In the genomic region with DNA sequence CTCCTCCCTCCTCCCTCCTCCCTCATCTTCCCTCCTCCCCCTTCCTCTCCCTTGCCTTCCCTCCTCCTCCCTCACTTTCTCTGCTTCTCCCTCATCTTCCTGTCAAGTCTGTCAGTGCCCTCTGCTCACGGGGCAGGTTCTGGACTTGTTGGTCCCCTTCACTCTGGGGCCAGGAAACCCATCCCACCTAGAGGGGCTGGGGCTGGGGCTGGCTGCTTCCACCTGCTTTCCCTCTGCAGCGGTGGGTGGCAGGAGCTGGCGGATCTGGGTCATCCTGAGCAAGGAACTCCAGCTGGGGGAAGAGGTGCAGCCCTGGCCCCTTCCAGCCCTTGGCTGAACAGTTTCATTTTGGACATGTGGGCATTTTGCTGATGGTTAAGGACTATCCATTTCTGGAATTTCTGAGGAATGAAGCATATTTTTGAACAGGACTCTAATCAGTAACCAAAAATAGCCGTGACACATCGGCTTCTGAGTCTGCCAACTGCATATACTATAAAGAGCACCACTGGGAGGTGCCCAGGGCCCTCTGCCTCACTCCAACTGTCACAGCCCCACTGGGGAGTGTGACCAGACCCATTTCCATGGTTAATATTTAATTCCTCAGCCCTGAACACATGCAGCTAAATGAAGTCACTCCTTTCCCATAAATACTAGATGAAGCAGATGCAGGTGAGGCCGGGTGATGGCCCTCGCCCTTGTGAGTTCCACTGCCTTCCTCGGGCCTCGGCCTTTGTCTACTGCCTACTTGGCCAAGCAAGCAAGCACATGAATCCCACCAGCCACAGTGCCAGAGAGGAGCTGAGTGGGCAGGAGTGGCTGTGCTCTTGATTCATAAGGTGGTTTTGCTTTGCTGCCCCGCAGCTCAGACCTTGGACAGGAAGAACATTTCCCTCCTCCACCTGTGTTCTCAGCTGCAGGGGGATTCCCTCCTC, we compare ENCODE assay signal across 10 cellular contexts. TPM values are rescaled to one million over a fixed set of nuclear protein-coding genes. Genes with fewer than 3 reads are reported as not detected.
A peak's percentile ranks its signal among the peaks of the same experiment; 100 is the strongest.
DNase-seq lines count a peak whose midpoint lies in the region; ATAC-seq and TF ChIP-seq lines count a peak whose summit lies in the region.
"Had no signal": no experiment of that assay in that cellular context is flagged by ENCODE, and none has a peak within 500 bp of the region (broad histone marks: within the 10 kb centered on the region; RNA-seq: fewer than 3 reads in every experiment).

No MANE protein-coding gene starts in this region.

- ATAC-seq in HG03196 (IDR thresholded peaks at IDR 0.05; ENCODE audit: unreplicated experiment) (peak; percentile 53), omental fat pad (ENCODE audit: low FRiP score) (peak; percentile 61), GM21381 (IDR thresholded peaks at IDR 0.05; ENCODE audit: unreplicated experiment) (no peak), GM19328 (IDR thresholded peaks at IDR 0.05; ENCODE audit: unreplicated experiment) (no peak)
- ATAC-seq: natural killer cell treated with Interleukin-12 subunit alpha and Interleukin-12 subunit beta and Interleukin-15 and Interleukin-18, amount 100 ng/mL, for 72 hours had no signal

- DNase-seq in ELR (ENCODE audit: low read depth) = peak; percentile 51
- peak; percentile 83 for DNase-seq in epithelial cell of proximal tubule (ENCODE audit: low read depth)
- DNase-seq in omental fat pad (ENCODE audit: low spot score) = no peak
- DNase-seq in stomach = no peak
- no peak for DNase-seq in SHP77 treated with DMSO at 0.1 percent for 48 hours (lab: John Stamatoyannopoulos, UW)
- DNase-seq: NK-92 treated with Interleukin-12 subunit alpha and Interleukin-12 subunit beta, amount 100 ng/mL, for 24 hours had no signal

- TF ChIP-seq EP300 in stomach (IDR thresholded peaks at IDR 0.05) = no peak

- H3K4me3 ChIP-seq in epithelial cell of proximal tubule (ENCODE audit: low read depth, low read length) (no peak overlapping the region), stomach (no peak overlapping the region)

- H3K9me3 ChIP-seq in stomach = no peaks in the 10 kb centered on the region

- peaks cover 0 to 7% (median 0%) of the 10 kb centered on the region in 4 donors for H3K4me1 ChIP-seq in stomach

- H3K27me3 ChIP-seq in stomach = no peaks in the 10 kb centered on the region

- WGBS in stomach, 5 donors = 58 to 61% (median 61%) methylated on average over 9 to 10 of the region's 10 CpGs

- TF ChIP-seq CTCF in epithelial cell of proximal tubule (conservative IDR thresholded peaks at IDR 0.05; ENCODE audit: low read depth, low read length) (peak; percentile 20), omental fat pad (IDR thresholded peaks at IDR 0.05) (no peak), stomach (IDR thresholded peaks at IDR 0.05) (no peak)

- no peaks in the 10 kb centered on the region for H3K36me3 ChIP-seq in stomach

- no peak for TF ChIP-seq POLR2A in stomach (IDR thresholded peaks at IDR 0.05)

- no peak overlapping the region for H3K27ac ChIP-seq in stomach

- intact Hi-C loops in stomach (cut with DNase I; ENCODE audit: low total_unique reads) = no loop called here

RNA-seq across cellular contexts. Expression of gene CHDH, which starts 39.8 kb away (rescaled TPM):
- total RNA-seq in epithelial cell of proximal tubule (4.5 and 9.2 TPM in 2 replicates), omental fat pad (1 to 10 TPM in 2 of 4 donors, under 1 TPM in 2; 0.16 to 2.6 (median 1.6) TPM), stomach (100 to 1,000 TPM in 1 of 5 donors, 10 to 100 TPM in 2, 1 to 10 TPM in 2; 8.2 to 385 (median 13.4) TPM)
- polyA plus RNA-seq in stomach = 1 to 10 TPM; 1.7 to 3.7 (median 3.4) TPM

RNA-seq across cellular contexts. Expression of gene IL17RB, which starts 39.9 kb away (rescaled TPM):
- total RNA-seq in epithelial cell of proximal tubule (1.7 and 2.5 TPM in 2 replicates), omental fat pad (1 to 10 TPM in 2 of 4 donors, not detected in 2; 1.5 to 1.7 TPM), stomach (10 to 100 TPM in 1 of 5 donors, 1 to 10 TPM in 4; 2.5 to 34.2 (median 3.5) TPM)
- polyA plus RNA-seq in stomach = 1 to 10 TPM in 2 of 3 donors, under 1 TPM in 1; 0.61 to 4.5 (median 3.1) TPM

Comparison
In these comparisons a context has a peak if more than half of its experiments do, and no peak if none do; other contexts are left out.
1. DNase-seq: peak in ELR (single experiment) and epithelial cell of proximal tubule (single experiment); none in omental fat pad (single experiment), stomach (single experiment) and SHP77 treated with DMSO at 0.1 percent for 48 hours (single experiment).
2. ATAC-seq: peak in HG03196 (single experiment) and omental fat pad (single experiment); none in GM21381 (single experiment) and GM19328 (single experiment).